Comparison of ENCODE assay signal across 8 cellular contexts in genomic region chr19:7902796-7903243, GRCh38. TPM values are rescaled to one million over a fixed set of nuclear protein-coding genes. Genes with fewer than 3 reads are reported as not detected.
DNase-seq lines count a peak whose midpoint lies in the region; ATAC-seq, FAIRE-seq and TF ChIP-seq lines count a peak whose summit lies in the region.

No MANE protein-coding gene starts in this region.

- H3K4me3 ChIP-seq in A549 (peak overlapping the region; percentile 59), lower leg skin (ENCODE audit: low read depth, poor library complexity, severe bottlenecking) (peak overlapping the region; percentile 24), upper lobe of right lung (peak overlapping the region; percentile 82)

- peaks cover 7% of the 10 kb centered on the region for H3K36me3 Mint-ChIP-seq in HFFc6 (ENCODE audit: low read depth)
- H3K36me3 Mint-ChIP-seq in activated naive CD8-positive, alpha-beta T cell treated with anti-CD3 and anti-CD28 coated beads, Interleukin-2, amount 50 U/mL, for 24 hours (ENCODE audit: low read depth) = peaks cover 14% of the 10 kb centered on the region

- intact Hi-C loops in lower leg skin (cut with DNase I; ENCODE audit: low total_unique reads) (no loop called here), upper lobe of right lung (cut with DNase I) (no loop called here)

- TF ChIP-seq RAD21 in A549 (conservative IDR thresholded peaks at IDR 0.05 in 1 of 2, IDR thresholded peaks at IDR 0.05 in 1 of 2) = no peak

- FAIRE-seq in A549 (lab: Jason Lieb, UNC) = no peak

- no peak for TF ChIP-seq CTCF in A549 (IDR thresholded peaks at IDR 0.05)
- TF ChIP-seq CTCF in HFFc6 (IDR thresholded peaks at IDR 0.05) = no peak
- no peak for TF ChIP-seq CTCF in lower leg skin (IDR thresholded peaks at IDR 0.05)
- no peak for TF ChIP-seq CTCF in upper lobe of right lung (IDR thresholded peaks at IDR 0.05)

- POLR2A ChIA-PET in A549 (lab: Yijun Ruan, JAX) = interaction anchor here (0.6 to 2.5 kb wide), 9 partner anchors 9 to 380 kb away, joined by 3 to 17 read pairs (median 4); partner anchors contain the start of genes LRRC8E, MCOLN1, SNAPC2 and TGFBR3L

- peaks cover 8% of the 10 kb centered on the region for H3K4me1 ChIP-seq in A549
- H3K4me1 ChIP-seq in upper lobe of right lung = peaks cover 22% of the 10 kb centered on the region

- peaks cover 5% of the 10 kb centered on the region for H3K27me3 Mint-ChIP-seq in HFFc6 (ENCODE audit: insufficient read depth)
- H3K27me3 Mint-ChIP-seq in activated naive CD8-positive, alpha-beta T cell treated with anti-CD3 and anti-CD28 coated beads, Interleukin-2, amount 50 U/mL, for 24 hours = peaks cover 5% of the 10 kb centered on the region

- H3K4me2 ChIP-seq in A549 = peak overlapping the region; percentile 77

- no peaks in the 10 kb centered on the region for H3K9me3 Mint-ChIP-seq in HFFc6
- no peaks in the 10 kb centered on the region for H3K9me3 Mint-ChIP-seq in activated naive CD8-positive, alpha-beta T cell treated with anti-CD3 and anti-CD28 coated beads, Interleukin-2, amount 50 U/mL, for 24 hours

- TF ChIP-seq EP300 in A549 (IDR thresholded peaks at IDR 0.05) = no peak

- no peaks in the 10 kb centered on the region for H3K27me3 ChIP-seq in upper lobe of right lung

- peaks cover 21% of the 10 kb centered on the region for H3K4me1 Mint-ChIP-seq in HFFc6 (ENCODE audit: low read depth)
- H3K4me1 Mint-ChIP-seq in activated naive CD8-positive, alpha-beta T cell treated with anti-CD3 and anti-CD28 coated beads, Interleukin-2, amount 50 U/mL, for 24 hours = peaks cover 35% of the 10 kb centered on the region

- ATAC-seq in A549 (peak in 1 of 2 experiments; percentile 6; a peak in 2 of 6 replicates), upper lobe of right lung (peak; percentile 1), HG02763 (IDR thresholded peaks at IDR 0.05; ENCODE audit: unreplicated experiment) (no peak)
- ATAC-seq in activated naive CD8-positive, alpha-beta T cell treated with anti-CD3 and anti-CD28 coated beads, Interleukin-2, amount 50 U/mL, for 24 hours = no peak

- CTCF ChIA-PET in A549 (lab: Yijun Ruan, JAX) = interaction anchor here (1.0 to 3.3 kb wide), 12 partner anchors 8 to 50 kb away, joined by 3 to 10 read pairs (median 4); partner anchors contain the start of gene LRRC8E

- peak overlapping the region; percentile 93 for H3K4me3 Mint-ChIP-seq in HFFc6
- H3K4me3 Mint-ChIP-seq in activated naive CD8-positive, alpha-beta T cell treated with anti-CD3 and anti-CD28 coated beads, Interleukin-2, amount 50 U/mL, for 24 hours = peak overlapping the region; percentile 86

- TF ChIP-seq POLR2A in A549 (IDR thresholded peaks at IDR 0.05; ENCODE audit: low read length) (no peak), lower leg skin (IDR thresholded peaks at IDR 0.05) (no peak)

- 27% methylated on average over 8 of the region's 20 CpGs for WGBS in A549 (ENCODE audit: missing lambda C conversion rate)
- WGBS in lower leg skin, 2 donors = 7% methylated on average over 18 to 19 of the region's 20 CpGs

- H3K9me3 ChIP-seq in A549 = no peaks in the 10 kb centered on the region
- no peaks in the 10 kb centered on the region for H3K9me3 ChIP-seq in upper lobe of right lung

- DNase-seq in A549 (ENCODE audit: low read depth in 1 of 2, low spot score in 1 of 2) (no peak), HFFc6 (no peak), lower leg skin (ENCODE audit: low spot score in 2 of 2) (no peak), upper lobe of right lung (no peak), NCI-H446 (lab: John Stamatoyannopoulos, UW) (no peak)
- DNase-seq in activated naive CD8-positive, alpha-beta T cell treated with anti-CD3 and anti-CD28 coated beads, Interleukin-2, amount 50 U/mL, for 24 hours = no peak
- no peak for DNase-seq in activated CD4-positive, CD25-positive, alpha-beta regulatory T cell (lab: John Stamatoyannopoulos, UW)

- peak overlapping the region; percentile 90 to 97 for H3K27ac ChIP-seq in A549
- peak overlapping the region; percentile 84 for H3K27ac ChIP-seq in upper lobe of right lung

- peak overlapping the region; percentile 91 for H3K27ac Mint-ChIP-seq in HFFc6
- peak overlapping the region; percentile 98 for H3K27ac Mint-ChIP-seq in activated naive CD8-positive, alpha-beta T cell treated with anti-CD3 and anti-CD28 coated beads, Interleukin-2, amount 50 U/mL, for 24 hours

- no peaks in the 10 kb centered on the region for H3K36me3 ChIP-seq in upper lobe of right lung

TF ChIP-seq in A549, 52 proteins besides CTCF, POLR2A, EP300 and RAD21:
- TF ChIP-seq CHD4 (IDR thresholded peaks at IDR 0.05; ENCODE audit: borderline replicate concordance) (no peak), HES2 (IDR thresholded peaks at IDR 0.05) (no peak), NPAS2 (CRISPR knock-in tag; IDR thresholded peaks at IDR 0.05; ENCODE audit: borderline replicate concordance) (no peak), SREBF2 (IDR thresholded peaks at IDR 0.05) (no peak), MYC (IDR thresholded peaks at IDR 0.05; ENCODE audit: borderline replicate concordance, low read length) (no peak), CHD2 (IDR thresholded peaks at IDR 0.05; ENCODE audit: low read length, partially characterized antibody) (no peak)

RNA-seq across cellular contexts. Expression of gene MAP2K7, which starts 0.9 kb away (rescaled TPM):
- polyA plus RNA-seq in A549 (2011; rRNA removed) (5.5 TPM in 2 replicates), A549 (2017; fragmentation: RNase III; extraction: RNeasy Plus Mini Kit Qiagen cat#74134 plus additional on column Dnase treatment) (17.4 to 19.4 TPM (median 19.3 TPM) in 3 replicates)
- polyA plus RNA-seq in A549 (2012; cell fraction: cytosol; rRNA removed) = 9.3 and 12.9 TPM in 2 replicates
- polyA plus RNA-seq in A549 (2012; cell fraction: nucleus; rRNA removed) = 37.3 and 41.7 TPM in 2 replicates
- polyA minus RNA-seq in A549 (2011; rRNA and poly(A)+ RNA removed) = 6.1 and 9.4 TPM in 2 replicates
- total RNA-seq in HFFc6 (2021; fragmentation: NEBNext Ultra II Directional; extraction: Animal tissue kit (Norgen Biotek cat#: 25700)) = 10 to 100 TPM; 21.7 to 25.8 (median 22.8) TPM
- total RNA-seq in lower leg skin (10 to 100 TPM; 23.1 to 47.8 (median 30.9) TPM), upper lobe of right lung (36.4 TPM)

RNA-seq across cellular contexts. Expression of gene TGFBR3L, which starts 11.8 kb away (rescaled TPM):
- polyA plus RNA-seq in A549 (2011; rRNA removed) (0.21 and 0.40 TPM in 2 replicates), A549 (2017; fragmentation: RNase III; extraction: RNeasy Plus Mini Kit Qiagen cat#74134 plus additional on column Dnase treatment) (0.70 to 1.4 TPM (median 1.2 TPM) in 3 replicates)
- 1.2 and 2.0 TPM in 2 replicates for polyA plus RNA-seq in A549 (2012; cell fraction: cytosol; rRNA removed)
- polyA plus RNA-seq in A549 (2012; cell fraction: nucleus; rRNA removed) = 1.2 and 3.0 TPM in 2 replicates
- polyA minus RNA-seq in A549 (2011; rRNA and poly(A)+ RNA removed) = 0.39 TPM in 1 of 2 replicates, not detected in the other
- 10 to 100 TPM in 2 of 6 experiments, 1 to 10 TPM in 4; 4.5 to 12.0 (median 7.7) TPM for total RNA-seq in HFFc6 (2021; fragmentation: NEBNext Ultra II Directional; extraction: Animal tissue kit (Norgen Biotek cat#: 25700))
- total RNA-seq in lower leg skin (1 to 10 TPM in 3 of 4 donors, not detected in 1; 1.5 to 3.7 (median 2.1) TPM), upper lobe of right lung (1.2 TPM)

RNA-seq across cellular contexts. Expression of gene LRRC8E, which starts 14.5 kb away (rescaled TPM):
- polyA plus RNA-seq in A549 (2011; rRNA removed) (4.0 and 5.3 TPM in 2 replicates), A549 (2017; fragmentation: RNase III; extraction: RNeasy Plus Mini Kit Qiagen cat#74134 plus additional on column Dnase treatment) (3.7 to 4.8 TPM (median 4.4 TPM) in 3 replicates)
- 2.4 and 4.0 TPM in 2 replicates for polyA plus RNA-seq in A549 (2012; cell fraction: cytosol; rRNA removed)
- 6.3 and 7.2 TPM in 2 replicates for polyA plus RNA-seq in A549 (2012; cell fraction: nucleus; rRNA removed)
- 3.5 and 6.8 TPM in 2 replicates for polyA minus RNA-seq in A549 (2011; rRNA and poly(A)+ RNA removed)
- total RNA-seq in HFFc6 (2021; fragmentation: NEBNext Ultra II Directional; extraction: Animal tissue kit (Norgen Biotek cat#: 25700)) = 1 to 10 TPM; 4.9 to 7.3 (median 6.1) TPM
- total RNA-seq in lower leg skin (10 to 100 TPM; 27.3 to 31.8 (median 29.8) TPM), upper lobe of right lung (11.0 TPM)

RNA-seq across cellular contexts. Expression of gene SNAPC2, which starts 17.3 kb away (rescaled TPM):
- polyA plus RNA-seq in A549 (2011; rRNA removed) (8.8 and 9.2 TPM in 2 replicates), A549 (2017; fragmentation: RNase III; extraction: RNeasy Plus Mini Kit Qiagen cat#74134 plus additional on column Dnase treatment) (13.4 to 13.8 TPM (median 13.8 TPM) in 3 replicates)
- 17.1 and 22.8 TPM in 2 replicates for polyA plus RNA-seq in A549 (2012; cell fraction: cytosol; rRNA removed)
- 20.9 and 24.4 TPM in 2 replicates for polyA plus RNA-seq in A549 (2012; cell fraction: nucleus; rRNA removed)
- 8.2 and 10.5 TPM in 2 replicates for polyA minus RNA-seq in A549 (2011; rRNA and poly(A)+ RNA removed)
- 10 to 100 TPM; 22.3 to 27.1 (median 25.2) TPM for total RNA-seq in HFFc6 (2021; fragmentation: NEBNext Ultra II Directional; extraction: Animal tissue kit (Norgen Biotek cat#: 25700))
- total RNA-seq in lower leg skin (10 to 100 TPM; 15.7 to 26.4 (median 24.6) TPM), upper lobe of right lung (28.9 TPM)

RNA-seq across cellular contexts. Expression of gene CTXN1, which starts 23.1 kb away (rescaled TPM):
- 0.79 and 1.2 TPM in 2 replicates for polyA plus RNA-seq in A549 (2011; rRNA removed)
- 10.8 and 16.5 TPM in 2 replicates for polyA plus RNA-seq in A549 (2012; cell fraction: cytosol; rRNA removed)
- polyA plus RNA-seq in A549 (2012; cell fraction: nucleus; rRNA removed) = 11.0 and 16.2 TPM in 2 replicates
- 7.9 to 10.7 TPM (median 9.9 TPM) in 3 replicates for polyA plus RNA-seq in A549 (2017; fragmentation: RNase III; extraction: RNeasy Plus Mini Kit Qiagen cat#74134 plus additional on column Dnase treatment)
- 0.33 and 0.78 TPM in 2 replicates for polyA minus RNA-seq in A549 (2011; rRNA and poly(A)+ RNA removed)
- total RNA-seq in HFFc6 (2021; fragmentation: NEBNext Ultra II Directional; extraction: Animal tissue kit (Norgen Biotek cat#: 25700)) = 10 to 100 TPM in 2 of 6 experiments, 1 to 10 TPM in 4; 5.0 to 14.0 (median 5.4) TPM
- 1 to 10 TPM; 4.0 to 4.8 (median 4.0) TPM for total RNA-seq in lower leg skin
- total RNA-seq in upper lobe of right lung = 1.2 TPM

Comparison
In these comparisons a context has a peak if more than half of its experiments do, and no peak if none do; other contexts are left out.
1. H3K4me3 ChIP-seq: peak in every context shown above with its lines; median percentile 82 in upper lobe of right lung; 59 in A549; 24 in lower leg skin.